12 cellular contexts compared by ENCODE assay signal in the genomic region with DNA sequence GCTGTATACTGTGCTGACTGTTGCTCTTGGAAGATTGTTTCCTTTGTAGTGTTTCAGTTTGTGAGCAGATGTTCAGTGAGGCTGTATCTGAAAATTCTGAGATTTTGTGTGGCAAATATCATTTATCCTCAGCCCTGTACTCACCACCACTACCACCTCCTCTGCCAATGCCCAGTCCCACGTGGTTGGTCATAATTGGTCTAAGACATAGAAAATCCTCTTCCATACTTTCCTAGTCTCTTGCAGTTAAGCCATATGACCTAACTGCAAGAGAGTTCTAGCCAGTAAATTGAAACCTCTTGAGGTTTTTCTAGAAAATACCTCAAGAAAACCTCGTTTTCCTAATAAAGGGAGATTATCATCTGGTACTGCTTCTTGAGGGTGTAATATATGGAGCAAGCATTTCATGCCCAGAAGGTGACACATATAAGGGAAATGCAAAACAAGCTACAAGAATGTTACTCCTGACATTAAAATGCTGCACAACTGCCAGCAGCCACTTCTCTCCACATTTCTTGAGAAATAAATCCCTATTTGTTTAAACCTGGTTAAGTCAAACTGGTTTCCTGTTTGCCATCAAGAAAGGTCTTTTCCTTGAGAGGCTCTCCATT. TPM values are rescaled to one million over a fixed set of nuclear protein-coding genes. Genes with fewer than 3 reads are reported as not detected.
DNase-seq lines count a peak whose midpoint lies in the region; ATAC-seq, FAIRE-seq and TF ChIP-seq lines count a peak whose summit lies in the region.
"Had no signal": no experiment of that assay in that cellular context is flagged by ENCODE, and none has a peak within 500 bp of the region (broad histone marks: within the 10 kb centered on the region; RNA-seq: fewer than 3 reads in every experiment).

No MANE protein-coding gene starts in this region.

- no peaks in the 10 kb centered on the region for H3K27me3 Mint-ChIP-seq in activated CD4-positive, alpha-beta memory T cell treated with anti-CD3 and anti-CD28 coated beads, Interleukin-2, amount 10 ng/mL, durations not matched to agents 7 days and 5 days
- H3K27me3 Mint-ChIP-seq in Calu3 (ENCODE audit: unreplicated experiment) = no peaks in the 10 kb centered on the region
- H3K27me3 Mint-ChIP-seq: activated B cell treated with CpG ODN at 0.5 μM for 24 hours had no signal

- 32 to 56% methylated on average over 2 of the region's 2 CpGs for WGBS in lower leg skin, 2 donors

- peak; percentile 52 for FAIRE-seq in GM19239 (lab: Jason Lieb, UNC)
- FAIRE-seq: frontal cortex had no signal

- H3K36me3 Mint-ChIP-seq in activated CD4-positive, alpha-beta memory T cell treated with anti-CD3 and anti-CD28 coated beads, Interleukin-2, amount 10 ng/mL, durations not matched to agents 7 days and 5 days (ENCODE audit: low read depth) = peaks cover 70% of the 10 kb centered on the region
- H3K36me3 Mint-ChIP-seq in Calu3 (ENCODE audit: insufficient read depth, unreplicated experiment) = peaks cover 26% of the 10 kb centered on the region

- peak overlapping the region; percentile 89 for H3K27ac Mint-ChIP-seq in activated CD4-positive, alpha-beta memory T cell treated with anti-CD3 and anti-CD28 coated beads, Interleukin-2, amount 10 ng/mL, durations not matched to agents 7 days and 5 days
- H3K27ac Mint-ChIP-seq in Calu3 (ENCODE audit: unreplicated experiment) = no peak overlapping the region
- H3K27ac Mint-ChIP-seq: activated B cell treated with CpG ODN at 0.5 μM for 24 hours had no signal

- no peak for TF ChIP-seq CTCF in Calu3 (IDR thresholded peaks at IDR 0.05; ENCODE audit: unreplicated experiment)
- no peak for TF ChIP-seq CTCF in lower leg skin (IDR thresholded peaks at IDR 0.05)

- no peaks in the 10 kb centered on the region for H3K9me3 Mint-ChIP-seq in activated CD4-positive, alpha-beta memory T cell treated with anti-CD3 and anti-CD28 coated beads, Interleukin-2, amount 10 ng/mL, durations not matched to agents 7 days and 5 days
- H3K9me3 Mint-ChIP-seq in Calu3 (ENCODE audit: low read depth, unreplicated experiment) = no peaks in the 10 kb centered on the region
- H3K9me3 Mint-ChIP-seq: activated B cell treated with CpG ODN at 0.5 μM for 24 hours had no signal

- ATAC-seq in GM18498 (IDR thresholded peaks at IDR 0.05; ENCODE audit: unreplicated experiment) = no peak
- no peak for ATAC-seq in HG03469 (IDR thresholded peaks at IDR 0.05; ENCODE audit: unreplicated experiment)

- no TSS peak for BruUV-seq in Calu3 (replicated peaks; lab: Mats Ljungman, UMichigan)

- no peak for TF ChIP-seq POLR2A in lower leg skin (IDR thresholded peaks at IDR 0.05)

- H3K4me3 ChIP-seq in lower leg skin (ENCODE audit: low read depth, poor library complexity, severe bottlenecking) = no peak overlapping the region
- H3K4me3 ChIP-seq: tibial nerve had no signal

- CTCF ChIA-PET in activated CD4-positive, alpha-beta memory T cell treated with anti-CD3 and anti-CD28 coated beads, Interleukin-2, amount 10 ng/mL, durations not matched to agents 7 days and 5 days (lab: Charles Lee) = no interaction called here
- CTCF ChIA-PET in Calu3 (lab: Charles Lee) = no interaction called here

- peak overlapping the region; percentile 26 for H3K4me3 Mint-ChIP-seq in activated CD4-positive, alpha-beta memory T cell treated with anti-CD3 and anti-CD28 coated beads, Interleukin-2, amount 10 ng/mL, durations not matched to agents 7 days and 5 days
- H3K4me3 Mint-ChIP-seq in Calu3 (ENCODE audit: low read depth, unreplicated experiment) = no peak overlapping the region
- H3K4me3 Mint-ChIP-seq: activated B cell treated with CpG ODN at 0.5 μM for 24 hours had no signal

- intact Hi-C loops in Calu3 (cut with micrococcal nuclease; ENCODE audit: unreplicated experiment) = no loop called here
- intact Hi-C loops in lower leg skin (cut with DNase I; ENCODE audit: low total_unique reads) = no loop called here

- POLR2A ChIA-PET in activated CD4-positive, alpha-beta memory T cell treated with anti-CD3 and anti-CD28 coated beads, Interleukin-2, amount 10 ng/mL, durations not matched to agents 7 days and 5 days (lab: Charles Lee) = interaction anchor here (1.0 to 6.6 kb wide), 5 partner anchors 27 to 488 kb away, joined by 3 to 37 read pairs (median 3); a partner anchor contains a TSS

- peak; percentile 55 for DNase-seq in A172 (ENCODE audit: low spot score)
- no peak for DNase-seq in GM19239 (ENCODE audit: insufficient read length, low spot score)
- DNase-seq in activated CD4-positive, alpha-beta memory T cell treated with anti-CD3 and anti-CD28 coated beads, Interleukin-2, amount 10 ng/mL, durations not matched to agents 7 days and 5 days = peak; percentile 25
- peak; percentile 12 for DNase-seq in glomerular visceral epithelial cell (ENCODE audit: extremely low spot score)
- no peak for DNase-seq in Calu3
- DNase-seq in lower leg skin (ENCODE audit: low spot score in 2 of 2) = no peak
- DNase-seq: activated B cell treated with CpG ODN at 0.5 μM for 24 hours, NCI-H1092 treated with DMSO at 0.1 percent for 48 hours had no signal

- H3K4me1 Mint-ChIP-seq in activated CD4-positive, alpha-beta memory T cell treated with anti-CD3 and anti-CD28 coated beads, Interleukin-2, amount 10 ng/mL, durations not matched to agents 7 days and 5 days = peaks cover 79% of the 10 kb centered on the region
- H3K4me1 Mint-ChIP-seq in Calu3 (ENCODE audit: low read depth, unreplicated experiment) = peaks cover 8% of the 10 kb centered on the region

RNA-seq across cellular contexts. Expression of a gene that starts 32.8 kb away (rescaled TPM):
- total RNA-seq in A172 (2014; rRNA removed; shearing (Covaris generic)) = 161 and 173 TPM in 2 replicates
- total RNA-seq in activated CD4-positive, alpha-beta memory T cell treated with anti-CD3 and anti-CD28 coated beads, Interleukin-2, amount 10 ng/mL, durations not matched to agents 7 days and 5 days = 10 to 100 TPM; 60.6 to 63.3 TPM
- 67.4 and 69.5 TPM in 2 replicates for total RNA-seq in Calu3 (2022)
- 10 to 100 TPM; 55.7 to 71.1 (median 57.8) TPM for total RNA-seq in lower leg skin

RNA-seq across cellular contexts. Expression of a gene that starts 32.9 kb away (rescaled TPM):
- 64.3 and 65.8 TPM in 2 replicates for total RNA-seq in A172 (2014; rRNA removed; shearing (Covaris generic))
- total RNA-seq in activated CD4-positive, alpha-beta memory T cell treated with anti-CD3 and anti-CD28 coated beads, Interleukin-2, amount 10 ng/mL, durations not matched to agents 7 days and 5 days = 10 to 100 TPM; 22.4 to 28.4 TPM
- total RNA-seq in Calu3 (2022) = 14.1 and 20.4 TPM in 2 replicates
- 10 to 100 TPM; 18.4 to 26.4 (median 20.2) TPM for total RNA-seq in lower leg skin

RNA-seq across cellular contexts. Expression of a gene that starts 49.5 kb away (rescaled TPM):
- 17.0 and 19.1 TPM in 2 replicates for total RNA-seq in A172 (2014; rRNA removed; shearing (Covaris generic))
- total RNA-seq in activated CD4-positive, alpha-beta memory T cell treated with anti-CD3 and anti-CD28 coated beads, Interleukin-2, amount 10 ng/mL, durations not matched to agents 7 days and 5 days = 10 to 100 TPM; 45.8 to 51.2 TPM
- total RNA-seq in Calu3 (2022) = 31.7 and 32.7 TPM in 2 replicates
- 10 to 100 TPM; 26.7 to 38.2 (median 36.1) TPM for total RNA-seq in lower leg skin

Comparison
In these comparisons a context has a peak if more than half of its experiments do, and no peak if none do; other contexts are left out.
1. DNase-seq: peak in A172 (single experiment), activated CD4-positive, alpha-beta memory T cell treated with anti-CD3 and anti-CD28 coated beads, Interleukin-2, amount 10 ng/mL, durations not matched to agents 7 days and 5 days (single experiment) and glomerular visceral epithelial cell (single experiment); none in GM19239 (single experiment), Calu3 (single experiment) and lower leg skin (0 of 2).